Comparison of ENCODE assay signal across 9 cellular contexts in the genomic region with DNA sequence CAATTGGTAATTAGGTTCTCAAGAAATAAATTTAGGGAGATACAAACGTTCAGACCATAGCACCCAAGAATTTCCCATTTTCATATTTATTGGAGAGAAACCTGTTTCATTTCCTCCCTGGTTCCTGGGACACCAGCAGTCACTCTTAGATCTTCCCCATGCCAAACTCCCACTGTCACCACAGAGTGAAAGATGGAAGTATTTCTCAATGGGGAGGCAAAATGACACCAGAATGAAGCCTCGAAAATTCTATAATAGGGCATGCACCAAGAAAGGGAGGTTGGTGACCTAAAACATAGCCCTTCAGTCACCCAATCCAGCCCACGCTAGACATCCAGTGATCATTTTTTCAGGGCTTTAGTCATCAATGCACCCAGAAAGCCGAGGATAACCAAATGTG.
"Had no signal": no experiment of that assay in that cellular context is flagged by ENCODE, and none has a peak within 500 bp of the region (broad histone marks: within the 10 kb centered on the region; RNA-seq: fewer than 3 reads in every experiment).

No MANE protein-coding gene starts in this region.

- ATAC-seq: GM23338, HCT116 had no signal

- H3K4me1 Mint-ChIP-seq: GM23338, H9 had no signal

- DNase-seq: GM23248, GOT3, H7, H9, HCEC 1CT, HFFc6 had no signal

- H3K9me3 ChIP-seq: HAP-1 had no signal

- H3K27ac Mint-ChIP-seq: GM23338, H9, HFFc6 had no signal

- H3K4me3 ChIP-seq: GM23248, GM23338, HAP-1 had no signal

- H3K4me2 ChIP-seq: GM23338 had no signal

- H3K27ac ChIP-seq: GM23248 had no signal

- H3K9ac ChIP-seq: GM23248 had no signal

- H3K9me3 Mint-ChIP-seq: GM23338, HFFc6 had no signal

- H3K4me1 ChIP-seq: HAP-1 had no signal

- H3K36me3 ChIP-seq: HAP-1 had no signal

- H3K4me3 Mint-ChIP-seq: GM23338, H9, HFFc6 had no signal

- H2AFZ ChIP-seq: GM23248, GM23338 had no signal
